In the genomic region with DNA sequence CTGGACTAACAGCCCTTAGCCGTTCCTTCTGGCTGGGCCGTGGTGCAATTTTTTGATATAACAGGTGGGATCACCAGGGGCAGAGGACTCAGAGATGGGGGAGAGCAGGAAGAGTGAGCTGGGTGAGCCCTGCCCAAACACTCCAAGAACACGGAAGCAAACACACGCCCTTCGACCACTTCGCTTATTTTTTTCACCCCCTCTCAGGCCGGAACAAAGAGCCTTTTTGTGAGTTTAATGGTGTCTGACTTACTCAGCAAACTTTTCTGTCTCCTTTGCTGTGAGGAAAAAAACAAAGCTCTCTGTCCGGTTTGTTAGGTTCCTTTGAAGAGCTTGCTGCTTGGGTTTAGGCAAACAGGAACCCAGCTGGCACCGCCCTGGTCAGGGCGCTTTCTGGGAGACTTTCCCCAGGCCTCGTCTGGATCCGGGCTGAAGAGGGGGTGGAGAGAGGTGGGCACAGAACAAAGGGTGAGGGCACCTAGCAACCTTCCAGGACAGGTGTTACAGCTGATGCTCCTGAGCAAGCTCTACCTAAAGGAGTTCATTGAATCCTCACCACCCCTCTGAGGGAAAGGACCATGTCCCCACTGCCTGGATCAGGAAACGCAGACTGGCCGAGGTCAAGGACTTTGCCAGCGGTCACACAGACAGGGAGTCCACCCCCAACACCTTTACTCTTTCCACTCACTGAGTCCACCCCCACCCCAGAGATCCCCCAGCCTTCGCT, we compare ENCODE assay signal across 1 cellular context.
TF ChIP-seq lines count a peak whose summit lies in the region.

No MANE protein-coding gene starts in this region.

TF ChIP-seq in HepG2, 621 proteins besides CTCF, POLR2A, EP300 and RAD21 (continued from another document and continues in another):
- TF ChIP-seq, protein P1, sequence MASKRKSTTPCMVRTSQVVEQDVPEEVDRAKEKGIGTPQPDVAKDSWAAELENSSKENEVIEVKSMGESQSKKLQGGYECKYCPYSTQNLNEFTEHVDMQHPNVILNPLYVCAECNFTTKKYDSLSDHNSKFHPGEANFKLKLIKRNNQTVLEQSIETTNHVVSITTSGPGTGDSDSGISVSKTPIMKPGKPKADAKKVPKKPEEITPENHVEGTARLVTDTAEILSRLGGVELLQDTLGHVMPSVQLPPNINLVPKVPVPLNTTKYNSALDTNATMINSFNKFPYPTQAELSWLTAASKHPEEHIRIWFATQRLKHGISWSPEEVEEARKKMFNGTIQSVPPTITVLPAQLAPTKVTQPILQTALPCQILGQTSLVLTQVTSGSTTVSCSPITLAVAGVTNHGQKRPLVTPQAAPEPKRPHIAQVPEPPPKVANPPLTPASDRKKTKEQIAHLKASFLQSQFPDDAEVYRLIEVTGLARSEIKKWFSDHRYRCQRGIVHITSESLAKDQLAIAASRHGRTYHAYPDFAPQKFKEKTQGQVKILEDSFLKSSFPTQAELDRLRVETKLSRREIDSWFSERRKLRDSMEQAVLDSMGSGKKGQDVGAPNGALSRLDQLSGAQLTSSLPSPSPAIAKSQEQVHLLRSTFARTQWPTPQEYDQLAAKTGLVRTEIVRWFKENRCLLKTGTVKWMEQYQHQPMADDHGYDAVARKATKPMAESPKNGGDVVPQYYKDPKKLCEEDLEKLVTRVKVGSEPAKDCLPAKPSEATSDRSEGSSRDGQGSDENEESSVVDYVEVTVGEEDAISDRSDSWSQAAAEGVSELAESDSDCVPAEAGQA (IDR thresholded peaks at IDR 0.05; ENCODE audit: low read depth) = no peak
- TF ChIP-seq, protein P1 (CRISPR knock-in tag; IDR thresholded peaks at IDR 0.05; ENCODE audit: borderline replicate concordance) = 0 out of 2 replicates have a peak, but pooled peaks have one; percentile 31
- TF ChIP-seq, protein P2, sequence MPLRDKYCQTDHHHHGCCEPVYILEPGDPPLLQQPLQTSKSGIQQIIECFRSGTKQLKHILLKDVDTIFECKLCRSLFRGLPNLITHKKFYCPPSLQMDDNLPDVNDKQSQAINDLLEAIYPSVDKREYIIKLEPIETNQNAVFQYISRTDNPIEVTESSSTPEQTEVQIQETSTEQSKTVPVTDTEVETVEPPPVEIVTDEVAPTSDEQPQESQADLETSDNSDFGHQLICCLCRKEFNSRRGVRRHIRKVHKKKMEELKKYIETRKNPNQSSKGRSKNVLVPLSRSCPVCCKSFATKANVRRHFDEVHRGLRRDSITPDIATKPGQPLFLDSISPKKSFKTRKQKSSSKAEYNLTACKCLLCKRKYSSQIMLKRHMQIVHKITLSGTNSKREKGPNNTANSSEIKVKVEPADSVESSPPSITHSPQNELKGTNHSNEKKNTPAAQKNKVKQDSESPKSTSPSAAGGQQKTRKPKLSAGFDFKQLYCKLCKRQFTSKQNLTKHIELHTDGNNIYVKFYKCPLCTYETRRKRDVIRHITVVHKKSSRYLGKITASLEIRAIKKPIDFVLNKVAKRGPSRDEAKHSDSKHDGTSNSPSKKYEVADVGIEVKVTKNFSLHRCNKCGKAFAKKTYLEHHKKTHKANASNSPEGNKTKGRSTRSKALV (CRISPR knock-in tag; IDR thresholded peaks at IDR 0.05) = 0 out of 2 replicates have a peak, but pooled peaks have one; percentile 62
- TF ChIP-seq ZNF660 (CRISPR knock-in tag; IDR thresholded peaks at IDR 0.05; ENCODE audit: borderline replicate concordance, low read depth) (no peak), TCF7L2 (IDR thresholded peaks at IDR 0.05; ENCODE audit: low read depth, low read length) (peak; percentile 53; the same call in 1 of the 2 replicates), HOXD1 (CRISPR knock-in tag; IDR thresholded peaks at IDR 0.05) (no peak), ZNF260 (CRISPR knock-in tag; IDR thresholded peaks at IDR 0.05; ENCODE audit: borderline replicate concordance, low read depth) (no peak), LCORL (IDR thresholded peaks at IDR 0.05) (no peak), LCORL (CRISPR knock-in tag; IDR thresholded peaks at IDR 0.05) (peak; percentile 51; the same call in 1 of the 2 replicates), TCF7 (IDR thresholded peaks at IDR 0.05; ENCODE audit: low read depth) (peak; percentile 83), TSC22D2 (CRISPR knock-in tag; IDR thresholded peaks at IDR 0.05; ENCODE audit: borderline replicate concordance) (no peak; the same call in 1 of the 2 replicates), SALL2 (CRISPR knock-in tag; IDR thresholded peaks at IDR 0.05) (no peak), ZNF713 (CRISPR knock-in tag; IDR thresholded peaks at IDR 0.05) (no peak), RBAK (CRISPR knock-in tag; IDR thresholded peaks at IDR 0.05) (no peak), TBX3 (IDR thresholded peaks at IDR 0.05; ENCODE audit: borderline replicate concordance) (no peak), ZBTB38 (CRISPR knock-in tag; IDR thresholded peaks at IDR 0.05) (peak; percentile 45; the same call in 1 of the 2 replicates), SOX6 (IDR thresholded peaks at IDR 0.05) (no peak), SOX6 (CRISPR knock-in tag; IDR thresholded peaks at IDR 0.05) (0 out of 2 replicates have a peak, but pooled peaks have one; percentile 21), NFKB2 (CRISPR knock-in tag; IDR thresholded peaks at IDR 0.05; ENCODE audit: borderline replicate concordance) (no peak; the same call in 1 of the 2 replicates), RFX5 (IDR thresholded peaks at IDR 0.05; ENCODE audit: low read depth, low read length) (no peak), NR1H2 (CRISPR knock-in tag; IDR thresholded peaks at IDR 0.05; ENCODE audit: borderline replicate concordance, low read depth) (no peak)
- TF ChIP-seq, protein P3, sequence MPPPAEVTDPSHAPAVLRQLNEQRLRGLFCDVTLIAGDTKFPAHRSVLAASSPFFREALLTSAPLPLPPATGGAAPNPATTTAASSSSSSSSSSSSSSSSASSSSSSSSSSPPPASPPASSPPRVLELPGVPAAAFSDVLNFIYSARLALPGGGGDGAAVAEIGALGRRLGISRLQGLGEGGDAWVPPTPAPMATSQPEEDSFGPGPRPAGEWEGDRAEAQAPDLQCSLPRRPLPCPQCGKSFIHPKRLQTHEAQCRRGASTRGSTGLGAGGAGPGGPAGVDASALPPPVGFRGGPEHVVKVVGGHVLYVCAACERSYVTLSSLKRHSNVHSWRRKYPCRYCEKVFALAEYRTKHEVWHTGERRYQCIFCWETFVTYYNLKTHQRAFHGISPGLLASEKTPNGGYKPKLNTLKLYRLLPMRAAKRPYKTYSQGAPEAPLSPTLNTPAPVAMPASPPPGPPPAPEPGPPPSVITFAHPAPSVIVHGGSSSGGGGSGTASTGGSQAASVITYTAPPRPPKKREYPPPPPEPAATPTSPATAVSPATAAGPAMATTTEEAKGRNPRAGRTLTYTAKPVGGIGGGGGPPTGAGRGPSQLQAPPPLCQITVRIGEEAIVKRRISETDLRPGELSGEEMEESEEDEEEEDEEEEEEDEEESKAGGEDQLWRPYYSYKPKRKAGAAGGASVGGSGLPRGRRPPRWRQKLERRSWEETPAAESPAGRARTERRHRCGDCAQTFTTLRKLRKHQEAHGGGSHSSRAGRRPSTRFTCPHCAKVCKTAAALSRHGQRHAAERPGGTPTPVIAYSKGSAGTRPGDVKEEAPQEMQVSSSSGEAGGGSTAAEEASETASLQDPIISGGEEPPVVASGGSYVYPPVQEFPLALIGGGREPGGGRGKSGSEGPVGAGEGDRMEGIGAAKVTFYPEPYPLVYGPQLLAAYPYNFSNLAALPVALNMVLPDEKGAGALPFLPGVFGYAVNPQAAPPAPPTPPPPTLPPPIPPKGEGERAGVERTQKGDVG (CRISPR knock-in tag; IDR thresholded peaks at IDR 0.05; ENCODE audit: borderline replicate concordance) = no peak
- TF ChIP-seq, protein P4, sequence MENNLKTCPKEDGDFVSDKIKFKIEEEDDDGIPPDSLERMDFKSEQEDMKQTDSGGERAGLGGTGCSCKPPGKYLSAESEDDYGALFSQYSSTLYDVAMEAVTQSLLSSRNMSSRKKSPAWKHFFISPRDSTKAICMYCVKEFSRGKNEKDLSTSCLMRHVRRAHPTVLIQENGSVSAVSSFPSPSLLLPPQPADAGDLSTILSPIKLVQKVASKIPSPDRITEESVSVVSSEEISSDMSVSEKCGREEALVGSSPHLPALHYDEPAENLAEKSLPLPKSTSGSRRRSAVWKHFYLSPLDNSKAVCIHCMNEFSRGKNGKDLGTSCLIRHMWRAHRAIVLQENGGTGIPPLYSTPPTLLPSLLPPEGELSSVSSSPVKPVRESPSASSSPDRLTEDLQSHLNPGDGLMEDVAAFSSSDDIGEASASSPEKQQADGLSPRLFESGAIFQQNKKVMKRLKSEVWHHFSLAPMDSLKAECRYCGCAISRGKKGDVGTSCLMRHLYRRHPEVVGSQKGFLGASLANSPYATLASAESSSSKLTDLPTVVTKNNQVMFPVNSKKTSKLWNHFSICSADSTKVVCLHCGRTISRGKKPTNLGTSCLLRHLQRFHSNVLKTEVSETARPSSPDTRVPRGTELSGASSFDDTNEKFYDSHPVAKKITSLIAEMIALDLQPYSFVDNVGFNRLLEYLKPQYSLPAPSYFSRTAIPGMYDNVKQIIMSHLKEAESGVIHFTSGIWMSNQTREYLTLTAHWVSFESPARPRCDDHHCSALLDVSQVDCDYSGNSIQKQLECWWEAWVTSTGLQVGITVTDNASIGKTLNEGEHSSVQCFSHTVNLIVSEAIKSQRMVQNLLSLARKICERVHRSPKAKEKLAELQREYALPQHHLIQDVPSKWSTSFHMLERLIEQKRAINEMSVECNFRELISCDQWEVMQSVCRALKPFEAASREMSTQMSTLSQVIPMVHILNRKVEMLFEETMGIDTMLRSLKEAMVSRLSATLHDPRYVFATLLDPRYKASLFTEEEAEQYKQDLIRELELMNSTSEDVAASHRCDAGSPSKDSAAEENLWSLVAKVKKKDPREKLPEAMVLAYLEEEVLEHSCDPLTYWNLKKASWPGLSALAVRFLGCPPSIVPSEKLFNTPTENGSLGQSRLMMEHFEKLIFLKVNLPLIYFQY (CRISPR knock-in tag; IDR thresholded peaks at IDR 0.05; ENCODE audit: borderline replicate concordance) = no peak
- TF ChIP-seq, protein P5, sequence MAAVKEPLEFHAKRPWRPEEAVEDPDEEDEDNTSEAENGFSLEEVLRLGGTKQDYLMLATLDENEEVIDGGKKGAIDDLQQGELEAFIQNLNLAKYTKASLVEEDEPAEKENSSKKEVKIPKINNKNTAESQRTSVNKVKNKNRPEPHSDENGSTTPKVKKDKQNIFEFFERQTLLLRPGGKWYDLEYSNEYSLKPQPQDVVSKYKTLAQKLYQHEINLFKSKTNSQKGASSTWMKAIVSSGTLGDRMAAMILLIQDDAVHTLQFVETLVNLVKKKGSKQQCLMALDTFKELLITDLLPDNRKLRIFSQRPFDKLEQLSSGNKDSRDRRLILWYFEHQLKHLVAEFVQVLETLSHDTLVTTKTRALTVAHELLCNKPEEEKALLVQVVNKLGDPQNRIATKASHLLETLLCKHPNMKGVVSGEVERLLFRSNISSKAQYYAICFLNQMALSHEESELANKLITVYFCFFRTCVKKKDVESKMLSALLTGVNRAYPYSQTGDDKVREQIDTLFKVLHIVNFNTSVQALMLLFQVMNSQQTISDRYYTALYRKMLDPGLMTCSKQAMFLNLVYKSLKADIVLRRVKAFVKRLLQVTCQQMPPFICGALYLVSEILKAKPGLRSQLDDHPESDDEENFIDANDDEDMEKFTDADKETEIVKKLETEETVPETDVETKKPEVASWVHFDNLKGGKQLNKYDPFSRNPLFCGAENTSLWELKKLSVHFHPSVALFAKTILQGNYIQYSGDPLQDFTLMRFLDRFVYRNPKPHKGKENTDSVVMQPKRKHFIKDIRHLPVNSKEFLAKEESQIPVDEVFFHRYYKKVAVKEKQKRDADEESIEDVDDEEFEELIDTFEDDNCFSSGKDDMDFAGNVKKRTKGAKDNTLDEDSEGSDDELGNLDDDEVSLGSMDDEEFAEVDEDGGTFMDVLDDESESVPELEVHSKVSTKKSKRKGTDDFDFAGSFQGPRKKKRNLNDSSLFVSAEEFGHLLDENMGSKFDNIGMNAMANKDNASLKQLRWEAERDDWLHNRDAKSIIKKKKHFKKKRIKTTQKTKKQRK (IDR thresholded peaks at IDR 0.05; ENCODE audit: low read length) = no peak
- TF ChIP-seq, protein P6, sequence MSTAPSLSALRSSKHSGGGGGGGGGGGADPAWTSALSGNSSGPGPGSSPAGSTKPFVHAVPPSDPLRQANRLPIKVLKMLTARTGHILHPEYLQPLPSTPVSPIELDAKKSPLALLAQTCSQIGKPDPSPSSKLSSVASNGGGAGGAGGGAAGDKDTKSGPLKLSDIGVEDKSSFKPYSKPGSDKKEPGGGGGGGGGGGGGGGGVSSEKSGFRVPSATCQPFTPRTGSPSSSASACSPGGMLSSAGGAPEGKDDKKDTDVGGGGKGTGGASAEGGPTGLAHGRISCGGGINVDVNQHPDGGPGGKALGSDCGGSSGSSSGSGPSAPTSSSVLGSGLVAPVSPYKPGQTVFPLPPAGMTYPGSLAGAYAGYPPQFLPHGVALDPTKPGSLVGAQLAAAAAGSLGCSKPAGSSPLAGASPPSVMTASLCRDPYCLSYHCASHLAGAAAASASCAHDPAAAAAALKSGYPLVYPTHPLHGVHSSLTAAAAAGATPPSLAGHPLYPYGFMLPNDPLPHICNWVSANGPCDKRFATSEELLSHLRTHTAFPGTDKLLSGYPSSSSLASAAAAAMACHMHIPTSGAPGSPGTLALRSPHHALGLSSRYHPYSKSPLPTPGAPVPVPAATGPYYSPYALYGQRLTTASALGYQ (CRISPR knock-in tag; IDR thresholded peaks at IDR 0.05) = no peak
- TF ChIP-seq, protein P7, sequence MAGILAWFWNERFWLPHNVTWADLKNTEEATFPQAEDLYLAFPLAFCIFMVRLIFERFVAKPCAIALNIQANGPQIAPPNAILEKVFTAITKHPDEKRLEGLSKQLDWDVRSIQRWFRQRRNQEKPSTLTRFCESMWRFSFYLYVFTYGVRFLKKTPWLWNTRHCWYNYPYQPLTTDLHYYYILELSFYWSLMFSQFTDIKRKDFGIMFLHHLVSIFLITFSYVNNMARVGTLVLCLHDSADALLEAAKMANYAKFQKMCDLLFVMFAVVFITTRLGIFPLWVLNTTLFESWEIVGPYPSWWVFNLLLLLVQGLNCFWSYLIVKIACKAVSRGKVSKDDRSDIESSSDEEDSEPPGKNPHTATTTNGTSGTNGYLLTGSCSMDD (CRISPR knock-in tag; IDR thresholded peaks at IDR 0.05) = no peak
